26 cellular contexts compared by ENCODE assay signal in genomic region chr1:29186252-29186651, GRCh38. TPM values are rescaled to one million over a fixed set of nuclear protein-coding genes. Genes with fewer than 3 reads are reported as not detected.
DNase-seq lines count a peak whose midpoint lies in the region; ATAC-seq and TF ChIP-seq lines count a peak whose summit lies in the region.
"Had no signal": no experiment of that assay in that cellular context is flagged by ENCODE, and none has a peak within 500 bp of the region (broad histone marks: within the 10 kb centered on the region; RNA-seq: fewer than 3 reads in every experiment).

No MANE protein-coding gene starts in this region.

- dilution Hi-C loops in IMR-90 (cut with HindIII; ENCODE audit: low sequenced_read_pairs, unreplicated experiment): no loop called here

- peak overlapping the region; percentile 16 to 90 (median 39) for H3K27ac Mint-ChIP-seq in nephron
- H3K27ac Mint-ChIP-seq in activated CD4-positive, alpha-beta memory T cell treated with anti-CD3 and anti-CD28 coated beads, Interleukin-2, amount 10 ng/mL, durations not matched to agents 7 days and 5 days: no peak overlapping the region
- H3K27ac Mint-ChIP-seq: activated naive CD8-positive, alpha-beta T cell treated with anti-CD3 and anti-CD28 coated beads, Interleukin-2, amount 10 ng/mL, durations not matched to agents 7 days and 5 days; CD4-positive, CD25-positive, alpha-beta regulatory T cell; stimulated activated effector memory CD8-positive, alpha-beta T cell treated with anti-CD3 and anti-CD28 coated beads, Interleukin-12 subunit alpha, Interleukin-12 subunit beta, amount 100 ng/mL, for 72 hours; T-helper 1 cell treated with Interleukin-12 subunit alpha and Interleukin-12 subunit beta and Interleukin-4 antibody, amounts not matched to agents 30 μg/mL and 1 μg/mL, for 36 hours had no signal

- H3K56ac ChIP-seq in IMR-90 (ENCODE audit: extremely low read depth, insufficient read depth, low read length): no peak overlapping the region

- peak overlapping the region in 1 of 3 experiments; percentile 18 for H3K4me3 Mint-ChIP-seq in nephron
- no peak overlapping the region for H3K4me3 Mint-ChIP-seq in activated CD4-positive, alpha-beta memory T cell treated with anti-CD3 and anti-CD28 coated beads, Interleukin-2, amount 10 ng/mL, durations not matched to agents 7 days and 5 days
- H3K4me3 Mint-ChIP-seq: activated naive CD8-positive, alpha-beta T cell treated with anti-CD3 and anti-CD28 coated beads, Interleukin-2, amount 10 ng/mL, durations not matched to agents 7 days and 5 days; stimulated activated effector memory CD8-positive, alpha-beta T cell treated with anti-CD3 and anti-CD28 coated beads, Interleukin-12 subunit alpha, Interleukin-12 subunit beta, amount 100 ng/mL, for 72 hours; T-helper 1 cell treated with Interleukin-12 subunit alpha and Interleukin-12 subunit beta and Interleukin-4 antibody, amounts not matched to agents 30 μg/mL and 1 μg/mL, for 36 hours had no signal

- no peaks in the 10 kb centered on the region for H3K9me3 ChIP-seq in IMR-90 (ENCODE audit: control insufficient read depth, insufficient read depth, low read length)
- H3K9me3 ChIP-seq: body of pancreas, left lung, psoas muscle, testis had no signal

- H3K23ac ChIP-seq in IMR-90 (ENCODE audit: low read depth, low read length): no peak overlapping the region

- no peaks in the 10 kb centered on the region for H3K36me3 ChIP-seq in IMR-90 (ENCODE audit: control insufficient read depth, insufficient read depth, low read length)
- H3K36me3 ChIP-seq: left lung had no signal

- H3K4me1 ChIP-seq in IMR-90 (ENCODE audit: control insufficient read depth, insufficient read depth, low read length): no peaks in the 10 kb centered on the region; the same call in 1 of the 2 replicates
- H3K4me1 ChIP-seq: testis had no signal

- CTCF ChIA-PET in IMR-90 (lab: Yijun Ruan, JAX): interaction anchor here (1.6 to 2.0 kb wide), 2 partner anchors 16 to 305 kb away, joined by 4 to 7 read pairs; no protein-coding TSS in a partner anchor
- CTCF ChIA-PET in activated CD4-positive, alpha-beta memory T cell treated with anti-CD3 and anti-CD28 coated beads, Interleukin-2, amount 10 ng/mL, durations not matched to agents 7 days and 5 days (lab: Charles Lee): interaction anchor here (1.2 kb wide), 1 partner anchor 11 kb away, joined by 3 read pairs; no protein-coding TSS in a partner anchor

- H2BK15ac ChIP-seq in IMR-90 (ENCODE audit: low read depth, low read length): 0 out of 3 replicates have a peak overlapping the region, but pooled peaks have one; percentile 41

- peaks cover 0 to 2% of the 10 kb centered on the region in 2 experiments; a peak in 1 of 4 replicates for H3K79me1 ChIP-seq in IMR-90 (ENCODE audit: low read depth in 1 of 2, low read length in 2 of 2)

- H3K18ac ChIP-seq in IMR-90 (ENCODE audit: low read depth, low read length): no peak overlapping the region

- peak overlapping the region; percentile 71 for H2BK5ac ChIP-seq in IMR-90 (ENCODE audit: low read depth, low read length, poor library complexity, severe bottlenecking)

- no peak overlapping the region for H3K4me2 ChIP-seq in IMR-90 (ENCODE audit: low read depth, low read length)

- no peak overlapping the region for H2AK9ac ChIP-seq in IMR-90 (replicated peaks; ENCODE audit: low read depth, low read length, poor library complexity)

- POLR2A ChIA-PET in IMR-90 (lab: Charles Lee; ENCODE audit: unreplicated experiment): no interaction called here
- POLR2A ChIA-PET in activated CD4-positive, alpha-beta memory T cell treated with anti-CD3 and anti-CD28 coated beads, Interleukin-2, amount 10 ng/mL, durations not matched to agents 7 days and 5 days (lab: Charles Lee): no interaction called here

- no peak overlapping the region for H4K91ac ChIP-seq in IMR-90 (ENCODE audit: insufficient read depth, low read depth, low read length)

- no peak overlapping the region for H2BK20ac ChIP-seq in IMR-90 (ENCODE audit: low read depth, low read length)

- H3K36me3 Mint-ChIP-seq in nephron (ENCODE audit: low read depth): peaks cover 10% of the 10 kb centered on the region
- H3K36me3 Mint-ChIP-seq in activated CD4-positive, alpha-beta memory T cell treated with anti-CD3 and anti-CD28 coated beads, Interleukin-2, amount 10 ng/mL, durations not matched to agents 7 days and 5 days (ENCODE audit: low read depth): no peaks in the 10 kb centered on the region
- H3K36me3 Mint-ChIP-seq: activated naive CD8-positive, alpha-beta T cell treated with anti-CD3 and anti-CD28 coated beads, Interleukin-2, amount 10 ng/mL, durations not matched to agents 7 days and 5 days had no signal

- intact Hi-C loops in IMR-90 (cut with micrococcal nuclease): no loop called here

- peak; percentile 66 for DNase-seq in H4 (ENCODE audit: low spot score)
- DNase-seq in IMR-90: peak; percentile 52
- peak; percentile 61 for DNase-seq in epithelial cell of proximal tubule (ENCODE audit: low read depth)
- no peak for DNase-seq in activated CD4-positive, alpha-beta memory T cell treated with anti-CD3 and anti-CD28 coated beads, Interleukin-2, amount 10 ng/mL, durations not matched to agents 7 days and 5 days
- DNase-seq in DMS53 (lab: John Stamatoyannopoulos, UW): no peak
- no peak for DNase-seq in NCI-H1417 (lab: John Stamatoyannopoulos, UW)
- DNase-seq: activated CD4-positive, alpha-beta T cell treated with anti-CD3 and anti-CD28 coated beads, Interleukin-2, amount 50 U/mL, for 4 hours; activated effector memory CD4-positive, alpha-beta T cell treated with Interleukin-2 at 50 U/mL for 16 hours; CD4-positive, CD25-positive, alpha-beta regulatory T cell; DMS 273 treated with DMSO at 0.1 percent for 48 hours; glutamatergic neuron; HCEC 1CT; left lung; NCI-H1092; NCI-H2029 treated with DMSO at 0.1 percent for 48 hours; NCI-H510A treated with DMSO at 0.1 percent for 48 hours; psoas muscle; stimulated activated CD4-positive, alpha-beta T cell treated with anti-CD3 and anti-CD28 coated beads, Interleukin-2, amount 100 ng/mL, for 24 hours; testis had no signal

- no peak for TF ChIP-seq POLR2A in IMR-90 (IDR thresholded peaks at IDR 0.05; ENCODE audit: low read depth, low read length)

- peak overlapping the region in 1 of 2 experiments; percentile 82; a peak in 2 of 4 replicates for H4K8ac ChIP-seq in IMR-90 (ENCODE audit: low read depth in 2 of 2, low read length in 2 of 2)

- peaks cover 13% of the 10 kb centered on the region; the same call in 1 of the 2 replicates for H3K9me1 ChIP-seq in IMR-90 (ENCODE audit: insufficient read depth, low read length)

- H3K27ac ChIP-seq in IMR-90 (ENCODE audit: insufficient read depth, low read length): no peak overlapping the region
- H3K27ac ChIP-seq: body of pancreas, left lung, psoas muscle, skin epidermis, testis had no signal

- H2AK5ac ChIP-seq in IMR-90 (ENCODE audit: low read depth, low read length): peak overlapping the region; percentile 17; the same call in 1 of the 2 replicates

- no peak overlapping the region for H3K9ac ChIP-seq in IMR-90 (ENCODE audit: low read depth, low read length)

- 0 out of 2 replicates have a peak overlapping the region, but pooled peaks have one; percentile 31 for H2BK120ac ChIP-seq in IMR-90 (ENCODE audit: low read depth, low read length)

- H3K9me3 Mint-ChIP-seq in nephron: no peaks in the 10 kb centered on the region
- H3K9me3 Mint-ChIP-seq in activated CD4-positive, alpha-beta memory T cell treated with anti-CD3 and anti-CD28 coated beads, Interleukin-2, amount 10 ng/mL, durations not matched to agents 7 days and 5 days: no peaks in the 10 kb centered on the region
- H3K9me3 Mint-ChIP-seq: activated naive CD8-positive, alpha-beta T cell treated with anti-CD3 and anti-CD28 coated beads, Interleukin-2, amount 10 ng/mL, durations not matched to agents 7 days and 5 days; CD4-positive, CD25-positive, alpha-beta regulatory T cell; stimulated activated effector memory CD8-positive, alpha-beta T cell treated with anti-CD3 and anti-CD28 coated beads, Interleukin-12 subunit alpha, Interleukin-12 subunit beta, amount 100 ng/mL, for 72 hours; T-helper 1 cell treated with Interleukin-12 subunit alpha and Interleukin-12 subunit beta and Interleukin-4 antibody, amounts not matched to agents 30 μg/mL and 1 μg/mL, for 36 hours had no signal

- peaks cover 4% of the 10 kb centered on the region for H3K4me1 Mint-ChIP-seq in nephron
- peaks cover 17% of the 10 kb centered on the region for H3K4me1 Mint-ChIP-seq in activated CD4-positive, alpha-beta memory T cell treated with anti-CD3 and anti-CD28 coated beads, Interleukin-2, amount 10 ng/mL, durations not matched to agents 7 days and 5 days

- WGBS in IMR-90 (ENCODE audit: extremely low coverage in 2 of 2, insufficient read length in 1 of 2), 2 experiments: no CpG with 5 or more reads among the region's 3 CpGs

- H3K14ac ChIP-seq in IMR-90 (replicated peaks; ENCODE audit: low read depth, low read length): peak overlapping the region; percentile 29; the same call in 1 of the 2 replicates

- TF ChIP-seq CTCF in IMR-90 (conservative IDR thresholded peaks at IDR 0.05; ENCODE audit: low read depth, low read length) (no peak), epithelial cell of proximal tubule (conservative IDR thresholded peaks at IDR 0.05; ENCODE audit: low read depth, low read length) (no peak), nephron (IDR thresholded peaks at IDR 0.05; ENCODE audit: unreplicated experiment in 3 of 3) (no peak)

- ATAC-seq in IMR-90 (ENCODE audit: low read depth): no peak
- ATAC-seq in GM18867 (IDR thresholded peaks at IDR 0.05; ENCODE audit: unreplicated experiment): no peak
- ATAC-seq: body of pancreas; left lung; psoas muscle; stimulated activated effector memory CD8-positive, alpha-beta T cell treated with anti-CD3 and anti-CD28 coated beads, Interleukin-12 subunit alpha, Interleukin-12 subunit beta, amount 100 ng/mL, for 72 hours had no signal

- H4K20me1 ChIP-seq in IMR-90 (ENCODE audit: insufficient read depth, low read length): peaks cover 3% of the 10 kb centered on the region; the same call in 1 of the 2 replicates

- H3K27me3 ChIP-seq in IMR-90 (ENCODE audit: control insufficient read depth, insufficient read depth, low read length): no peaks in the 10 kb centered on the region
- H3K27me3 ChIP-seq: body of pancreas, left lung, testis had no signal

- in situ Hi-C loops in IMR-90 (cut with MboI; ENCODE audit: low sequenced_read_pairs): no loop called here

- no peak overlapping the region for H4K5ac ChIP-seq in IMR-90 (ENCODE audit: low read depth, low read length)

- H3K4ac ChIP-seq in IMR-90 (ENCODE audit: low read depth, low read length): peak overlapping the region; percentile 6; the same call in 1 of the 2 replicates

- no peaks in the 10 kb centered on the region for H3K27me3 Mint-ChIP-seq in nephron (ENCODE audit: low read depth)
- no peaks in the 10 kb centered on the region for H3K27me3 Mint-ChIP-seq in activated CD4-positive, alpha-beta memory T cell treated with anti-CD3 and anti-CD28 coated beads, Interleukin-2, amount 10 ng/mL, durations not matched to agents 7 days and 5 days
- H3K27me3 Mint-ChIP-seq: activated naive CD8-positive, alpha-beta T cell treated with anti-CD3 and anti-CD28 coated beads, Interleukin-2, amount 10 ng/mL, durations not matched to agents 7 days and 5 days; CD4-positive, CD25-positive, alpha-beta regulatory T cell had no signal

- no peak for TF ChIP-seq RAD21 in IMR-90 (IDR thresholded peaks at IDR 0.05; ENCODE audit: low read length)

- BruUV-seq in IMR-90 (replicated peaks; lab: Mats Ljungman, UMichigan): no TSS peak

- H3K4me3 ChIP-seq in IMR-90 (ENCODE audit: insufficient read depth, low read depth, low read length) (no peak overlapping the region), epithelial cell of proximal tubule (ENCODE audit: low read depth, low read length) (no peak overlapping the region)
- H3K4me3 ChIP-seq: body of pancreas, left lung, psoas muscle, skin epidermis, testis had no signal

- H2AFZ ChIP-seq in IMR-90 (replicated peaks; ENCODE audit: low read length, poor library complexity): no peak overlapping the region

RNA-seq across cellular contexts. Expression of gene SRSF4, which starts 4.6 kb away (rescaled TPM):
- total RNA-seq in H4 (2014; rRNA removed; shearing (Covaris generic)): 28.9 and 29.3 TPM in 2 replicates
- total RNA-seq in IMR-90 (2012; rRNA removed) (20.8 and 38.6 TPM in 2 replicates), epithelial cell of proximal tubule (46.4 and 48.2 TPM in 2 replicates)
- polyA plus RNA-seq in IMR-90 (2012; rRNA removed): 37.8 and 48.5 TPM in 2 replicates
- polyA plus RNA-seq in IMR-90 (2012; cell fraction: cytosol; rRNA removed): 20.4 and 21.2 TPM in 2 replicates
- polyA plus RNA-seq in IMR-90 (2012; cell fraction: nucleus; rRNA removed; ENCODE audit: low replicate concordance): 75.0 and 295 TPM in 2 replicates
- 100 to 1,000 TPM; 121 to 123 TPM for total RNA-seq in activated CD4-positive, alpha-beta memory T cell treated with anti-CD3 and anti-CD28 coated beads, Interleukin-2, amount 10 ng/mL, durations not matched to agents 7 days and 5 days

RNA-seq across cellular contexts. Expression of gene MECR, which starts 44.5 kb away (rescaled TPM):
- 29.0 and 32.3 TPM in 2 replicates for total RNA-seq in H4 (2014; rRNA removed; shearing (Covaris generic))
- 19.2 and 20.3 TPM in 2 replicates for total RNA-seq in IMR-90 (2012; rRNA removed)
- polyA plus RNA-seq in IMR-90 (2012; rRNA removed): 24.8 and 38.1 TPM in 2 replicates
- 15.9 and 19.6 TPM in 2 replicates for polyA plus RNA-seq in IMR-90 (2012; cell fraction: cytosol; rRNA removed)
- 25.0 and 29.9 TPM in 2 replicates for polyA plus RNA-seq in IMR-90 (2012; cell fraction: nucleus; rRNA removed; ENCODE audit: low replicate concordance)
- 19.7 and 38.8 TPM in 2 replicates for total RNA-seq in epithelial cell of proximal tubule
- 10 to 100 TPM; 13.9 to 17.6 TPM for total RNA-seq in activated CD4-positive, alpha-beta memory T cell treated with anti-CD3 and anti-CD28 coated beads, Interleukin-2, amount 10 ng/mL, durations not matched to agents 7 days and 5 days

RNA-seq across cellular contexts. Expression of gene PTPRU, which starts 50.1 kb away (rescaled TPM):
- total RNA-seq in H4 (2014; rRNA removed; shearing (Covaris generic)): 16.2 and 18.3 TPM in 2 replicates
- total RNA-seq in IMR-90 (2012; rRNA removed) (5.0 and 7.0 TPM in 2 replicates), epithelial cell of proximal tubule (28.1 and 44.7 TPM in 2 replicates)
- polyA plus RNA-seq in IMR-90 (2012; rRNA removed): 10.7 and 10.8 TPM in 2 replicates
- 12.3 and 16.6 TPM in 2 replicates for polyA plus RNA-seq in IMR-90 (2012; cell fraction: cytosol; rRNA removed)
- 18.5 and 56.4 TPM in 2 replicates for polyA plus RNA-seq in IMR-90 (2012; cell fraction: nucleus; rRNA removed; ENCODE audit: low replicate concordance)
- under 1 TPM; 0.13 to 0.68 TPM for total RNA-seq in activated CD4-positive, alpha-beta memory T cell treated with anti-CD3 and anti-CD28 coated beads, Interleukin-2, amount 10 ng/mL, durations not matched to agents 7 days and 5 days
- total RNA-seq: CD4-positive, CD25-positive, alpha-beta regulatory T cell had no signal
- polyA plus RNA-seq: CD4-positive, CD25-positive, alpha-beta regulatory T cell had no signal

Comparison
In these comparisons a context has a peak if more than half of its experiments do, and no peak if none do; other contexts are left out.
1. DNase-seq: peak in H4 (single experiment), IMR-90 (single experiment) and epithelial cell of proximal tubule (single experiment); none in activated CD4-positive, alpha-beta memory T cell treated with anti-CD3 and anti-CD28 coated beads, Interleukin-2, amount 10 ng/mL, durations not matched to agents 7 days and 5 days (single experiment), DMS53 (single experiment) and NCI-H1417 (0 of 3).